1 cellular context compared by ENCODE assay signal in the genomic region with DNA sequence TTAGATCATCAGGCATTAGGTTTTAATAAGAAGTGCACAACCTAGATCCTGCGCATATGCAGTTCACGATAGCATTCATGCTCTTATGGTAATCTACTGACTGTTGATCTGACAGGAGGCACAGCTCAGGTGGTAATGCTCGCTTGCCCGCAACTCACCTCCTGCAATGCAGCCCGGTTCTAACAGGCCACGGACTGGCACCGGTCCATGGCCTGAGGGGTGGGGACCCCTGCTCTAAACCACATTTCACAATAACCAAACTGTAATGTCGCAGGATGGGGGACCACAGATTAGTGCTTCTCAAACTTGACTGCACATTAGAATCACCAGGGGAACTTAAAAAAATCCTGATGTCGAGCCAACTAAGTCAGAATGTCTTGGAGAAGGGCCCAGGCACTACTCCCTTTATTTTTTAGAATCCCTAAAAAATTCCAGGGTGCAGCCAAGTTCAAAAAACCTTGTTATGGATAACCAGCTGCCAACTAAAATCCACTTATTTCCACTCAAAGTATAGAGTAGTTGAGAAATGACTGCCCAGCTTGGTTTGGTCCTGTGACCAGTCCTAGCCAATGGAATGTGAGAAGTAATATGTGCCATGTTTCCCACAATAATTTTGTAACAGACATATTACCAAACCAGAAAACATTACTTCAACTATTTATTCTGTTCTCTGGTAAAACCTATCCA.
TF ChIP-seq lines count a peak whose summit lies in the region.

No MANE protein-coding gene starts in this region.

TF ChIP-seq in neural cell, 6 proteins besides CTCF, POLR2A, EP300 and RAD21 (continued from another document):
- TF ChIP-seq REST (IDR thresholded peaks at IDR 0.05; ENCODE audit: borderline replicate concordance) (no peak), MXI1 (conservative IDR thresholded peaks at IDR 0.05; ENCODE audit: poor library complexity, severe bottlenecking) (no peak), POLR2AphosphoS5 (IDR thresholded peaks at IDR 0.05) (no peak)
